In the genomic region with DNA sequence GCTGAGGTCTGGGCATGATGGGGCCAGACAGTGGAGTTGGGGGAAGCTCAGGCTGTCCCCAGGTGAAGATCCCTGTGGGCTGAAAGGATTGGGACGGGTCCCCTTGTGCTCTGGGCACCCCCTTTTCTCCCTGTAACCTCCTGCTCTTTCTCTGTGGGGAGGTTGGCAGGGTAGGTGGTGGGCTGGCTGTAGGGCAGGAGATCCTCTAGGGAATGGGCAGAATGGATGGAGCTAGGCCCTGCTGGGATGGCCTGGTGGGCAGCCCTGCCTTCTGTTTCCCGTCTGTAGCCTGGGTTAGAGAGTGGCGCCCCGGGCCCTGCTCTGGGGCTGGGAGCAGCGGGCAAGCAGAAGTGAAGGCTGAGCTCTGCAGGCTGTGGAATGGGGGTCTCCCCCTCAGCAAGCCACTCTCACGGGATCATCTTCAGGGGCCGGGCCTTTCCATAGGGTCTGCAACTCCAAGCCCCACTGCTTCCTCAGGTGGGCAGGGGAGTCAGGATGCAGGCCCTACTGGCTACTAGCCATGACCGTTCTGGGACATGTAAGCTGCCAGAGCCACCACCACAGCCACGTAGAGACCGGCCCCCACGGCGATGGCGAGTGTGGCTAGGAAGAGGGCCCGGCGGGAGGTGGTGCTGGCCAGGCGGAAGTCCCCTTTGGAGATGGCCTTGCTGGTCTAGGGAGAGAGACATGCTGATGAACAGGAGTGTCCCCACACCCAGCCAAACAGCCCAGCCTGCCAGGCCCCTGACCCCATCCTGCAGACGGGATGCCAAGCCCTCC, we compare ENCODE assay signal across 1 cellular context.
TF ChIP-seq lines count a peak whose summit lies in the region.

No MANE protein-coding gene starts in this region.

TF ChIP-seq in GM23338, 12 proteins besides CTCF, POLR2A, EP300 and RAD21:
- TF ChIP-seq, protein P1, sequence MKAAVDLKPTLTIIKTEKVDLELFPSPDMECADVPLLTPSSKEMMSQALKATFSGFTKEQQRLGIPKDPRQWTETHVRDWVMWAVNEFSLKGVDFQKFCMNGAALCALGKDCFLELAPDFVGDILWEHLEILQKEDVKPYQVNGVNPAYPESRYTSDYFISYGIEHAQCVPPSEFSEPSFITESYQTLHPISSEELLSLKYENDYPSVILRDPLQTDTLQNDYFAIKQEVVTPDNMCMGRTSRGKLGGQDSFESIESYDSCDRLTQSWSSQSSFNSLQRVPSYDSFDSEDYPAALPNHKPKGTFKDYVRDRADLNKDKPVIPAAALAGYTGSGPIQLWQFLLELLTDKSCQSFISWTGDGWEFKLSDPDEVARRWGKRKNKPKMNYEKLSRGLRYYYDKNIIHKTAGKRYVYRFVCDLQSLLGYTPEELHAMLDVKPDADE (IDR thresholded peaks at IDR 0.05) = no peak
- TF ChIP-seq, protein P2, sequence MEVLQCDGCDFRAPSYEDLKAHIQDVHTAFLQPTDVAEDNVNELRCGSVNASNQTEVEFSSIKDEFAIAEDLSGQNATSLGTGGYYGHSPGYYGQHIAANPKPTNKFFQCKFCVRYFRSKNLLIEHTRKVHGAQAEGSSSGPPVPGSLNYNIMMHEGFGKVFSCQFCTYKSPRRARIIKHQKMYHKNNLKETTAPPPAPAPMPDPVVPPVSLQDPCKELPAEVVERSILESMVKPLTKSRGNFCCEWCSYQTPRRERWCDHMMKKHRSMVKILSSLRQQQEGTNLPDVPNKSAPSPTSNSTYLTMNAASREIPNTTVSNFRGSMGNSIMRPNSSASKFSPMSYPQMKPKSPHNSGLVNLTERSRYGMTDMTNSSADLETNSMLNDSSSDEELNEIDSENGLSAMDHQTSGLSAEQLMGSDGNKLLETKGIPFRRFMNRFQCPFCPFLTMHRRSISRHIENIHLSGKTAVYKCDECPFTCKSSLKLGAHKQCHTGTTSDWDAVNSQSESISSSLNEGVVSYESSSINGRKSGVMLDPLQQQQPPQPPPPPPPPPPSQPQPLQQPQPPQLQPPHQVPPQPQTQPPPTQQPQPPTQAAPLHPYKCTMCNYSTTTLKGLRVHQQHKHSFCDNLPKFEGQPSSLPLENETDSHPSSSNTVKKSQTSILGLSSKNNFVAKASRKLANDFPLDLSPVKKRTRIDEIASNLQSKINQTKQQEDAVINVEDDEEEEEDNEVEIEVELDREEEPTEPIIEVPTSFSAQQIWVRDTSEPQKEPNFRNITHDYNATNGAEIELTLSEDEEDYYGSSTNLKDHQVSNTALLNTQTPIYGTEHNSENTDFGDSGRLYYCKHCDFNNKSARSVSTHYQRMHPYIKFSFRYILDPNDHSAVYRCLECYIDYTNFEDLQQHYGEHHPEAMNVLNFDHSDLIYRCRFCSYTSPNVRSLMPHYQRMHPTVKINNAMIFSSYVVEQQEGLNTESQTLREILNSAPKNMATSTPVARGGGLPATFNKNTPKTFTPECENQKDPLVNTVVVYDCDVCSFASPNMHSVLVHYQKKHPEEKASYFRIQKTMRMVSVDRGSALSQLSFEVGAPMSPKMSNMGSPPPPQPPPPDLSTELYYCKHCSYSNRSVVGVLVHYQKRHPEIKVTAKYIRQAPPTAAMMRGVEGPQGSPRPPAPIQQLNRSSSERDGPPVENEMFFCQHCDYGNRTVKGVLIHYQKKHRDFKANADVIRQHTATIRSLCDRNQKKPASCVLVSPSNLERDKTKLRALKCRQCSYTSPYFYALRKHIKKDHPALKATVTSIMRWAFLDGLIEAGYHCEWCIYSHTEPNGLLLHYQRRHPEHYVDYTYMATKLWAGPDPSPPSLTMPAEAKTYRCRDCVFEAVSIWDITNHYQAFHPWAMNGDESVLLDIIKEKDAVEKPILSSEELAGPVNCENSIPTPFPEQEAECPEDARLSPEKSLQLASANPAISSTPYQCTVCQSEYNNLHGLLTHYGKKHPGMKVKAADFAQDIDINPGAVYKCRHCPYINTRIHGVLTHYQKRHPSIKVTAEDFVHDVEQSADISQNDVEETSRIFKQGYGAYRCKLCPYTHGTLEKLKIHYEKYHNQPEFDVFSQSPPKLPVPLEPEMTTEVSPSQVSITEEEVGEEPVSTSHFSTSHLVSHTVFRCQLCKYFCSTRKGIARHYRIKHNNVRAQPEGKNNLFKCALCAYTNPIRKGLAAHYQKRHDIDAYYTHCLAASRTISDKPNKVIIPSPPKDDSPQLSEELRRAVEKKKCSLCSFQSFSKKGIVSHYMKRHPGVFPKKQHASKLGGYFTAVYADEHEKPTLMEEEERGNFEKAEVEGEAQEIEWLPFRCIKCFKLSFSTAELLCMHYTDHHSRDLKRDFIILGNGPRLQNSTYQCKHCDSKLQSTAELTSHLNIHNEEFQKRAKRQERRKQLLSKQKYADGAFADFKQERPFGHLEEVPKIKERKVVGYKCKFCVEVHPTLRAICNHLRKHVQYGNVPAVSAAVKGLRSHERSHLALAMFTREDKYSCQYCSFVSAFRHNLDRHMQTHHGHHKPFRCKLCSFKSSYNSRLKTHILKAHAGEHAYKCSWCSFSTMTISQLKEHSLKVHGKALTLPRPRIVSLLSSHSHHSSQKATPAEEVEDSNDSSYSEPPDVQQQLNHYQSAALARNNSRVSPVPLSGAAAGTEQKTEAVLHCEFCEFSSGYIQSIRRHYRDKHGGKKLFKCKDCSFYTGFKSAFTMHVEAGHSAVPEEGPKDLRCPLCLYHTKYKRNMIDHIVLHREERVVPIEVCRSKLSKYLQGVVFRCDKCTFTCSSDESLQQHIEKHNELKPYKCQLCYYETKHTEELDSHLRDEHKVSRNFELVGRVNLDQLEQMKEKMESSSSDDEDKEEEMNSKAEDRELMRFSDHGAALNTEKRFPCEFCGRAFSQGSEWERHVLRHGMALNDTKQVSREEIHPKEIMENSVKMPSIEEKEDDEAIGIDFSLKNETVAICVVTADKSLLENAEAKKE (CRISPR knock-in tag; IDR thresholded peaks at IDR 0.05) = no peak
- no peak for TF ChIP-seq CREB1 (CRISPR knock-in tag; IDR thresholded peaks at IDR 0.05; ENCODE audit: low read depth)
- TF ChIP-seq, protein P3, sequence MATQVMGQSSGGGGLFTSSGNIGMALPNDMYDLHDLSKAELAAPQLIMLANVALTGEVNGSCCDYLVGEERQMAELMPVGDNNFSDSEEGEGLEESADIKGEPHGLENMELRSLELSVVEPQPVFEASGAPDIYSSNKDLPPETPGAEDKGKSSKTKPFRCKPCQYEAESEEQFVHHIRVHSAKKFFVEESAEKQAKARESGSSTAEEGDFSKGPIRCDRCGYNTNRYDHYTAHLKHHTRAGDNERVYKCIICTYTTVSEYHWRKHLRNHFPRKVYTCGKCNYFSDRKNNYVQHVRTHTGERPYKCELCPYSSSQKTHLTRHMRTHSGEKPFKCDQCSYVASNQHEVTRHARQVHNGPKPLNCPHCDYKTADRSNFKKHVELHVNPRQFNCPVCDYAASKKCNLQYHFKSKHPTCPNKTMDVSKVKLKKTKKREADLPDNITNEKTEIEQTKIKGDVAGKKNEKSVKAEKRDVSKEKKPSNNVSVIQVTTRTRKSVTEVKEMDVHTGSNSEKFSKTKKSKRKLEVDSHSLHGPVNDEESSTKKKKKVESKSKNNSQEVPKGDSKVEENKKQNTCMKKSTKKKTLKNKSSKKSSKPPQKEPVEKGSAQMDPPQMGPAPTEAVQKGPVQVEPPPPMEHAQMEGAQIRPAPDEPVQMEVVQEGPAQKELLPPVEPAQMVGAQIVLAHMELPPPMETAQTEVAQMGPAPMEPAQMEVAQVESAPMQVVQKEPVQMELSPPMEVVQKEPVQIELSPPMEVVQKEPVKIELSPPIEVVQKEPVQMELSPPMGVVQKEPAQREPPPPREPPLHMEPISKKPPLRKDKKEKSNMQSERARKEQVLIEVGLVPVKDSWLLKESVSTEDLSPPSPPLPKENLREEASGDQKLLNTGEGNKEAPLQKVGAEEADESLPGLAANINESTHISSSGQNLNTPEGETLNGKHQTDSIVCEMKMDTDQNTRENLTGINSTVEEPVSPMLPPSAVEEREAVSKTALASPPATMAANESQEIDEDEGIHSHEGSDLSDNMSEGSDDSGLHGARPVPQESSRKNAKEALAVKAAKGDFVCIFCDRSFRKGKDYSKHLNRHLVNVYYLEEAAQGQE (IDR thresholded peaks at IDR 0.05; ENCODE audit: unreplicated experiment) = no peak
